Comparison of ENCODE assay signal across 10 cellular contexts in the genomic region with DNA sequence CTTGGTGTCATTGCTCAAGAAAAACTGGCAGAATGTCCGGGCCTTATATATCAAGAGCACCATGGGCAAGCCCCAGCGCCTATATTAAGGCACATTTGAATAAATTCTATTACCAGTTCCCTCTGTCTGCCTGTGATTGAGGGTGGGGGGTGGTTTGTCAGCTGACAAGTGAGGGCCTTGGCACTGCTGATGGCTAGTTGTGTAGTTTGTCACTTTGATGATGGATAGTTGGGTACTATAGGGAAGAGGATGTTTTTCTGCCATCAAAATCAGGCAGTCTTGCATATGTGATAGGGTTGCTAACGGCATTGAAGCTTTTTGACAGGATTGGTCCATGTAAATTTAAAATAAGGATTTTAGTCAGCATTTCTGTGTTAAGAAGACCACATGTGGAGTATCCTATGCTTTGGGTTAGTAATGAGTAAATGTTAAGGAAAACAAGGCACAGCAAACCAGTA. TPM values are rescaled to one million over a fixed set of nuclear protein-coding genes. Genes with fewer than 3 reads are reported as not detected.
DNase-seq lines count a peak whose midpoint lies in the region; ATAC-seq, FAIRE-seq and TF ChIP-seq lines count a peak whose summit lies in the region.
"Had no signal": no experiment of that assay in that cellular context is flagged by ENCODE, and none has a peak within 500 bp of the region (broad histone marks: within the 10 kb centered on the region; RNA-seq: fewer than 3 reads in every experiment).

No MANE protein-coding gene starts in this region.

- H4K20me1 ChIP-seq in BLaER1 (peaks cover 70% of the 10 kb centered on the region), astrocyte (ENCODE audit: insufficient read depth, low read length) (peaks cover 71% of the 10 kb centered on the region)

- H3K36me3 Mint-ChIP-seq in astrocyte (ENCODE audit: low read depth, unreplicated experiment): peaks cover 31% of the 10 kb centered on the region
- H3K36me3 Mint-ChIP-seq in mesothelial cell of epicardium: peaks cover 8% of the 10 kb centered on the region

- H3K4me2 ChIP-seq in BLaER1 (peak overlapping the region; percentile 95), astrocyte (ENCODE audit: low read length) (peak overlapping the region; percentile 98)

- FAIRE-seq in astrocyte (lab: Jason Lieb, UNC): no peak
- no peak for FAIRE-seq in D721Med (lab: Jason Lieb, UNC)

- H3K9ac ChIP-seq in BLaER1: peak overlapping the region; percentile 100
- peak overlapping the region; percentile 98 for H3K9ac ChIP-seq in HUES6 (ENCODE audit: low read length)
- peak overlapping the region; percentile 94 for H3K9ac ChIP-seq in astrocyte (ENCODE audit: low read length)

- H3K9me3 Mint-ChIP-seq in astrocyte (ENCODE audit: unreplicated experiment) (peaks cover 7% of the 10 kb centered on the region), mesothelial cell of epicardium (no peaks in the 10 kb centered on the region)

- H3K27me3 Mint-ChIP-seq in astrocyte (ENCODE audit: low read depth, unreplicated experiment) (no peaks in the 10 kb centered on the region), mesothelial cell of epicardium (ENCODE audit: low read depth) (no peaks in the 10 kb centered on the region)

- H3K27ac Mint-ChIP-seq in astrocyte (ENCODE audit: unreplicated experiment): peak overlapping the region; percentile 85
- H3K27ac Mint-ChIP-seq in mesothelial cell of epicardium: peak overlapping the region; percentile 100

- H3K4me1 ChIP-seq in BLaER1 (peaks cover 45% of the 10 kb centered on the region), HUES6 (ENCODE audit: control insufficient read depth, insufficient read depth, low read length) (peaks cover 17% of the 10 kb centered on the region; the same call in 1 of the 2 replicates), astrocyte (ENCODE audit: insufficient read depth, low read length) (peaks cover 24% of the 10 kb centered on the region)
- H3K4me1 ChIP-seq: colonic mucosa had no signal

- DNase-seq in astrocyte (ENCODE audit: low read depth): no peak
- no peak for DNase-seq in mesothelial cell of epicardium (ENCODE audit: low spot score in 2 of 2, unreplicated experiment in 2 of 2)
- no peak for DNase-seq in D721Med (ENCODE audit: insufficient read length, low spot score)
- no peak for DNase-seq in NCI-H82 (lab: John Stamatoyannopoulos, UW)
- DNase-seq: occipital lobe had no signal

- H3K27ac ChIP-seq in BLaER1: no peak overlapping the region
- H3K27ac ChIP-seq in HUES6 (ENCODE audit: low read depth, low read length): no peak overlapping the region
- H3K27ac ChIP-seq in astrocyte (ENCODE audit: low read depth, low read length): no peak overlapping the region

- H3K9me3 ChIP-seq in BLaER1: no peaks in the 10 kb centered on the region
- no peaks in the 10 kb centered on the region for H3K9me3 ChIP-seq in HUES6 (ENCODE audit: control insufficient read depth, insufficient read depth, low read depth, low read length)
- no peaks in the 10 kb centered on the region for H3K9me3 ChIP-seq in astrocyte (ENCODE audit: insufficient read depth, low read depth, low read length)
- H3K9me3 ChIP-seq: colonic mucosa had no signal

- peaks cover 86% of the 10 kb centered on the region for H3K36me3 ChIP-seq in BLaER1
- H3K36me3 ChIP-seq in HUES6 (ENCODE audit: control insufficient read depth, insufficient read depth, low read length): peaks cover 78% of the 10 kb centered on the region
- peaks cover 33% of the 10 kb centered on the region for H3K36me3 ChIP-seq in astrocyte (ENCODE audit: insufficient read depth, low read length)
- H3K36me3 ChIP-seq: colonic mucosa had no signal

- H3K4me1 Mint-ChIP-seq in astrocyte (ENCODE audit: low read depth, unreplicated experiment) (peaks cover 9% of the 10 kb centered on the region), mesothelial cell of epicardium (peaks cover 41% of the 10 kb centered on the region)

- ATAC-seq in HG03097 (IDR thresholded peaks at IDR 0.05; ENCODE audit: low FRiP score, unreplicated experiment) (no peak), HG03457 (IDR thresholded peaks at IDR 0.05; ENCODE audit: unreplicated experiment) (no peak)

- peak overlapping the region; percentile 98 for H3K4me3 ChIP-seq in BLaER1
- H3K4me3 ChIP-seq in HUES6 (ENCODE audit: low read depth, low read length): peak overlapping the region; percentile 96
- H3K4me3 ChIP-seq in astrocyte (ENCODE audit: insufficient read depth, low read depth, low read length): peak overlapping the region; percentile 99
- H3K4me3 ChIP-seq: colonic mucosa had no signal

- TF ChIP-seq CTCF in astrocyte (IDR thresholded peaks at IDR 0.05; ENCODE audit: insufficient read depth, low read depth, low read length) (no peak), mesothelial cell of epicardium (IDR thresholded peaks at IDR 0.05; ENCODE audit: unreplicated experiment) (no peak), D721Med (IDR thresholded peaks at IDR 0.05; ENCODE audit: insufficient read depth, missing control alignments) (no peak)

- H3K27me3 ChIP-seq in BLaER1: no peaks in the 10 kb centered on the region
- H3K27me3 ChIP-seq in HUES6 (ENCODE audit: control insufficient read depth, insufficient read depth, low read length): 0 out of 2 replicates have a peak, but pooled peaks cover 5% of the 10 kb centered on the region
- H3K27me3 ChIP-seq in astrocyte (ENCODE audit: insufficient read depth, low read length): no peaks in the 10 kb centered on the region
- H3K27me3 ChIP-seq: colonic mucosa had no signal

- H3K79me2 ChIP-seq in astrocyte (ENCODE audit: insufficient read depth, low read length): peaks cover 49% of the 10 kb centered on the region

- no peak overlapping the region for H2AFZ ChIP-seq in astrocyte (ENCODE audit: low read depth, low read length)

- peak overlapping the region; percentile 100 for H3K4me3 Mint-ChIP-seq in astrocyte (ENCODE audit: unreplicated experiment)
- peak overlapping the region; percentile 97 for H3K4me3 Mint-ChIP-seq in mesothelial cell of epicardium

RNA-seq across cellular contexts. Expression of a gene that starts 2.5 kb away (rescaled TPM):
- total RNA-seq in astrocyte (818 and 887 TPM in 2 replicates), mesothelial cell of epicardium (1,840 to 1,922 TPM (median 1,906 TPM) in 3 replicates)

RNA-seq across cellular contexts. Expression of a gene that starts 18.6 kb away (rescaled TPM):
- total RNA-seq in astrocyte: 2.9 and 3.1 TPM in 2 replicates
- 7.0 to 8.5 TPM (median 8.0 TPM) in 3 replicates for total RNA-seq in mesothelial cell of epicardium

RNA-seq across cellular contexts. Expression of a gene that starts 26.2 kb away (rescaled TPM):
- total RNA-seq in astrocyte: 73.3 and 75.5 TPM in 2 replicates
- 88.2 to 91.8 TPM (median 91.4 TPM) in 3 replicates for total RNA-seq in mesothelial cell of epicardium

RNA-seq across cellular contexts. Expression of a gene that starts 42.0 kb away (rescaled TPM):
- total RNA-seq in astrocyte (not detected in 2 replicates), mesothelial cell of epicardium (17.5 to 17.7 TPM (median 17.6 TPM) in 3 replicates)
- total RNA-seq: colonic mucosa had no signal
